ENCODE assay signal across 8 cellular contexts in genomic region chr20:34083137-34083536, GRCh38. TPM values are rescaled to one million over a fixed set of nuclear protein-coding genes. Genes with fewer than 3 reads are reported as not detected.
DNase-seq lines count a peak whose midpoint lies in the region; ATAC-seq, FAIRE-seq and TF ChIP-seq lines count a peak whose summit lies in the region.

No MANE protein-coding gene starts in this region.

- no peak overlapping the region for H3K4me3 ChIP-seq in A673 (ENCODE audit: low read depth, low read length, poor library complexity, severe bottlenecking)
- no peak overlapping the region for H3K4me3 ChIP-seq in KMS-11 (IDR thresholded peaks at IDR 0.05; ENCODE audit: insufficient read depth, low read depth, low read length)
- H3K4me3 ChIP-seq in mammary epithelial cell (replicated peaks in 1 of 3; ENCODE audit: insufficient read depth in 1 of 3, low read depth in 2 of 3, low read length in 3 of 3): no peak overlapping the region

- H3K4me1 ChIP-seq in A673 (ENCODE audit: insufficient read depth, low read length, poor library complexity, severe bottlenecking): peaks cover 32% of the 10 kb centered on the region
- H3K4me1 ChIP-seq in KMS-11 (ENCODE audit: low read depth, poor library complexity, severe bottlenecking): peaks cover 47% of the 10 kb centered on the region
- H3K4me1 ChIP-seq in mammary epithelial cell (ENCODE audit: insufficient read depth, low read length): peaks cover 19% of the 10 kb centered on the region

- POLR2A ChIA-PET in A673 (lab: Charles Lee; ENCODE audit: low non-redundant PET): interaction anchor here (0.6 kb wide), 1 partner anchor 223 kb away, joined by 3 read pairs; no protein-coding TSS in a partner anchor

- H4K20me1 ChIP-seq in KMS-11 (ENCODE audit: insufficient read depth): no peaks in the 10 kb centered on the region
- H4K20me1 ChIP-seq in mammary epithelial cell (ENCODE audit: insufficient read depth, low read length): no peaks in the 10 kb centered on the region

- in situ Hi-C loops in mammary epithelial cell (cut with MboI; ENCODE audit: low sequenced_read_pairs in 2 of 2): loop anchor here in 1 of 2 donors (5.0 kb wide), 1 partner anchor 156 kb away; no protein-coding TSS in a partner anchor

- H3K9ac ChIP-seq in KMS-11 (no peak overlapping the region), mammary epithelial cell (ENCODE audit: insufficient read depth, low read length) (no peak overlapping the region)

- H3K79me2 ChIP-seq in KMS-11 (ENCODE audit: insufficient read depth, low read depth) (no peaks in the 10 kb centered on the region), mammary epithelial cell (ENCODE audit: insufficient read depth, low read length) (peaks cover 21% of the 10 kb centered on the region)

- peak overlapping the region; percentile 56 for H3K27ac ChIP-seq in A673 (ENCODE audit: low read depth, low read length, poor library complexity, severe bottlenecking)
- H3K27ac ChIP-seq in KMS-11: peak overlapping the region; percentile 38; the same call in 1 of the 2 replicates
- peak overlapping the region; percentile 11 for H3K27ac ChIP-seq in mammary epithelial cell (ENCODE audit: insufficient read depth, low read depth, low read length)

- TF ChIP-seq CTCF in A673 (conservative IDR thresholded peaks at IDR 0.05; ENCODE audit: low read depth, low read length) (no peak), KMS-11 (conservative IDR thresholded peaks at IDR 0.05; ENCODE audit: low read depth, low read length) (no peak), mammary epithelial cell (conservative IDR thresholded peaks at IDR 0.05 in 1 of 2, IDR thresholded peaks at IDR 0.05 in 1 of 2; ENCODE audit: extremely low read depth in 1 of 2, insufficient read depth in 1 of 2, low read depth in 1 of 2, low read length in 2 of 2) (peak; percentile 15 to 28)

- H2AFZ ChIP-seq in KMS-11 (ENCODE audit: low read depth) (no peak overlapping the region), mammary epithelial cell (ENCODE audit: low read depth, low read length) (no peak overlapping the region)

- peak; percentile 35 for DNase-seq in A673 (ENCODE audit: low spot score)
- peak; percentile 98 for DNase-seq in mammary epithelial cell
- peak; percentile 17 to 81 for DNase-seq in lung microvascular endothelial cell (ENCODE audit: low read depth in 2 of 2)
- no peak for DNase-seq in AML-193 (lab: John Stamatoyannopoulos, UW)
- no peak for DNase-seq in HTR-8/SVneo (ENCODE audit: insufficient read length, low spot score)
- no peak for DNase-seq in NCI-H2227 (lab: John Stamatoyannopoulos, UW; ENCODE audit: unreplicated experiment)

- WGBS in mammary epithelial cell (ENCODE audit: low coverage, missing lambda C conversion rate): 2% methylated on average over 6 of the region's 7 CpGs

- FAIRE-seq in HTR-8/SVneo (lab: Jason Lieb, UNC): no peak

- intact Hi-C loops in A673 (cut with micrococcal nuclease; ENCODE audit: unreplicated experiment): no loop called here
- intact Hi-C loops in mammary epithelial cell (cut with micrococcal nuclease): loop anchor here (1.0 kb wide), 1 partner anchor 168 kb away; no protein-coding TSS in a partner anchor

- ATAC-seq in GM18909 (IDR thresholded peaks at IDR 0.05; ENCODE audit: poor library complexity, unreplicated experiment): no peak

- H3K9me3 ChIP-seq in A673 (ENCODE audit: low read depth, low read length, poor library complexity, severe bottlenecking): no peaks in the 10 kb centered on the region
- H3K9me3 ChIP-seq in mammary epithelial cell (replicated peaks; ENCODE audit: insufficient read depth, low read length): no peaks in the 10 kb centered on the region

- H3K36me3 ChIP-seq in A673 (ENCODE audit: insufficient read depth, low read length, poor library complexity, severe bottlenecking) (peaks cover 30% of the 10 kb centered on the region), KMS-11 (ENCODE audit: insufficient read depth) (no peaks in the 10 kb centered on the region; the same call in 1 of the 2 replicates), mammary epithelial cell (ENCODE audit: insufficient read depth, low read length) (peaks cover 13% of the 10 kb centered on the region)

- dilution Hi-C loops in mammary epithelial cell (cut with HindIII; ENCODE audit: low sequenced_read_pairs): no loop called here

- no peak overlapping the region for H3K4me2 ChIP-seq in KMS-11
- no peak overlapping the region for H3K4me2 ChIP-seq in mammary epithelial cell (ENCODE audit: insufficient read depth, low read depth, low read length)

- CTCF ChIA-PET in A673 (lab: Charles Lee) (interaction anchor here (0.7 kb wide), 1 partner anchor 220 kb away, joined by 4 read pairs; no protein-coding TSS in a partner anchor), mammary epithelial cell (lab: Charles Lee; ENCODE audit: low non-redundant PET) (interaction anchor here (0.6 kb wide), 1 partner anchor 166 kb away, joined by 3 read pairs; no protein-coding TSS in a partner anchor)

- BruUV-seq in A673 (replicated peaks; lab: Mats Ljungman, UMichigan): no TSS peak
- no TSS peak for BruUV-seq in mammary epithelial cell (replicated peaks; lab: Mats Ljungman, UMichigan)

- H3K27me3 ChIP-seq in A673 (replicated peaks; ENCODE audit: insufficient read depth, low read depth, low read length, poor library complexity) (no peaks in the 10 kb centered on the region), KMS-11 (ENCODE audit: insufficient read depth, low read depth) (no peaks in the 10 kb centered on the region), mammary epithelial cell (ENCODE audit: insufficient read depth, low read length) (no peaks in the 10 kb centered on the region)

RNA-seq across cellular contexts. Expression of gene EIF2S2, which starts 28.9 kb away (rescaled TPM):
- 130 and 142 TPM in 2 replicates for total RNA-seq in A673 (2021)
- 100 to 1,000 TPM in 1 of 2 donors, 10 to 100 TPM in 1; 99.2 to 157 TPM for total RNA-seq in mammary epithelial cell
- 83.7 TPM for polyA plus RNA-seq in mammary epithelial cell
- 22.4 TPM for polyA minus RNA-seq in mammary epithelial cell
- total RNA-seq in lung microvascular endothelial cell: 57.8 and 68.7 TPM in 2 replicates

Comparison
In these comparisons a context has a peak if more than half of its experiments do, and no peak if none do; other contexts are left out.
1. DNase-seq: peak in A673 (single experiment), mammary epithelial cell (single experiment) and lung microvascular endothelial cell (2 of 2); none in AML-193 (0 of 2), HTR-8/SVneo (single experiment) and NCI-H2227 (single experiment).
2. CTCF ChIP-seq: peak in mammary epithelial cell (2 of 2); none in A673 (single experiment) and KMS-11 (single experiment).
3. Peak in every context shown above with its lines, with median percentiles within 50 percentile points of each other: H3K27ac ChIP-seq.